ENCODE assay signal across 26 cellular contexts in genomic region chr17:68052810-68053209, GRCh38. TPM values are rescaled to one million over a fixed set of nuclear protein-coding genes. Genes with fewer than 3 reads are reported as not detected.
DNase-seq lines count a peak whose midpoint lies in the region; ATAC-seq, FAIRE-seq and TF ChIP-seq lines count a peak whose summit lies in the region.
"Had no signal": no experiment of that assay in that cellular context is flagged by ENCODE, and none has a peak within 500 bp of the region (broad histone marks: within the 10 kb centered on the region; RNA-seq: fewer than 3 reads in every experiment).

No MANE protein-coding gene starts in this region.

- 84% methylated on average over 14 of the region's 14 CpGs for WGBS in right cardiac atrium

- H2AFZ ChIP-seq in astrocyte (ENCODE audit: low read depth, low read length): no peak overlapping the region
- no peak overlapping the region for H2AFZ ChIP-seq in Karpas-422 (ENCODE audit: low read length)

- H3K9ac ChIP-seq in astrocyte (ENCODE audit: low read length): no peak overlapping the region
- H3K9ac ChIP-seq in subcutaneous abdominal adipose tissue (ENCODE audit: low read length in 5 of 5): no peak overlapping the region
- no peak overlapping the region for H3K9ac ChIP-seq in Karpas-422 (ENCODE audit: low read length)

- FAIRE-seq in astrocyte (lab: Jason Lieb, UNC): no peak
- FAIRE-seq: GM12878, urothelium cell line had no signal

- H3K4me1 ChIP-seq in astrocyte (ENCODE audit: insufficient read depth, low read length) (peaks cover 14% of the 10 kb centered on the region), right cardiac atrium (ENCODE audit: control insufficient read depth, insufficient read depth, low read length) (no peaks in the 10 kb centered on the region), subcutaneous abdominal adipose tissue (ENCODE audit: control insufficient read depth in 5 of 5, insufficient read depth in 5 of 5, low read length in 5 of 5) (peaks cover 11 to 29% (median 20%) of the 10 kb centered on the region in 5 donors), Karpas-422 (ENCODE audit: low read length) (no peaks in the 10 kb centered on the region)
- H3K4me1 ChIP-seq: HAP-1 had no signal

- peaks cover 2% of the 10 kb centered on the region for H3K36me3 Mint-ChIP-seq in astrocyte (ENCODE audit: low read depth, unreplicated experiment)
- H3K36me3 Mint-ChIP-seq: activated naive CD4-positive, alpha-beta T cell treated with anti-CD3 and anti-CD28 coated beads, Interleukin-2, amount 50 U/mL, for 24 hours; IgD-negative memory B cell had no signal

- H3K79me2 ChIP-seq in astrocyte (ENCODE audit: insufficient read depth, low read length) (no peaks in the 10 kb centered on the region), Karpas-422 (ENCODE audit: low read length) (no peaks in the 10 kb centered on the region)

- H3K9me3 ChIP-seq in astrocyte (ENCODE audit: insufficient read depth, low read depth, low read length): no peaks in the 10 kb centered on the region
- H3K9me3 ChIP-seq in right cardiac atrium (ENCODE audit: control insufficient read depth, low read length): no peaks in the 10 kb centered on the region
- H3K9me3 ChIP-seq in subcutaneous abdominal adipose tissue (ENCODE audit: control insufficient read depth in 5 of 5, low read length in 5 of 5): no peaks in the 10 kb centered on the region
- no peaks in the 10 kb centered on the region for H3K9me3 ChIP-seq in Karpas-422 (ENCODE audit: low read length)
- H3K9me3 ChIP-seq: HAP-1, stomach had no signal

- peak in 1 of 2 donors; percentile 38 for ATAC-seq in right cardiac atrium
- ATAC-seq: activated T-helper 17 cell treated with anti-CD3 and anti-CD28 coated beads, Interleukin-2, amount 50 U/mL, for 72 hours; GM12878 had no signal

- peak overlapping the region; percentile 93 for H3K27ac Mint-ChIP-seq in astrocyte (ENCODE audit: unreplicated experiment)
- H3K27ac Mint-ChIP-seq: activated naive CD4-positive, alpha-beta T cell treated with anti-CD3 and anti-CD28 coated beads, Interleukin-2, amount 50 U/mL, for 24 hours; activated T-helper 17 cell treated with anti-CD3 and anti-CD28 coated beads, Interleukin-2, amount 50 U/mL, for 72 hours; IgD-negative memory B cell had no signal

- TF ChIP-seq CTCF in AG10803 (conservative IDR thresholded peaks at IDR 0.05; ENCODE audit: low read length): no peak
- TF ChIP-seq CTCF in astrocyte (IDR thresholded peaks at IDR 0.05; ENCODE audit: insufficient read depth, low read depth, low read length): no peak

- H4K20me1 ChIP-seq in astrocyte (ENCODE audit: insufficient read depth, low read length) (no peaks in the 10 kb centered on the region), Karpas-422 (ENCODE audit: insufficient read depth, low read depth, low read length) (no peaks in the 10 kb centered on the region)

- H3K4me2 ChIP-seq in astrocyte (ENCODE audit: low read length) (no peak overlapping the region), Karpas-422 (ENCODE audit: low read depth, low read length, poor library complexity, severe bottlenecking) (no peak overlapping the region)

- H3K36me3 ChIP-seq in astrocyte (ENCODE audit: insufficient read depth, low read length): no peaks in the 10 kb centered on the region
- H3K36me3 ChIP-seq in subcutaneous abdominal adipose tissue (ENCODE audit: control insufficient read depth in 5 of 5, insufficient read depth in 5 of 5, low read length in 5 of 5): no peaks in the 10 kb centered on the region
- H3K36me3 ChIP-seq in Karpas-422 (ENCODE audit: insufficient read depth, low read length): no peaks in the 10 kb centered on the region
- H3K36me3 ChIP-seq: HAP-1, stomach had no signal

- H3K4me3 ChIP-seq in AG10803 (ENCODE audit: low read length) (no peak overlapping the region), astrocyte (ENCODE audit: insufficient read depth, low read depth, low read length) (no peak overlapping the region), right cardiac atrium (ENCODE audit: low read length) (no peak overlapping the region), subcutaneous abdominal adipose tissue (ENCODE audit: low read depth in 1 of 5, low read length in 5 of 5) (peak overlapping the region in 2 of 5 donors; percentile 8 to 32), Karpas-422 (ENCODE audit: low read length) (no peak overlapping the region)
- H3K4me3 ChIP-seq: GM12878, HAP-1, stomach had no signal

- no peak overlapping the region for H3K4me3 Mint-ChIP-seq in astrocyte (ENCODE audit: unreplicated experiment)
- H3K4me3 Mint-ChIP-seq: activated naive CD4-positive, alpha-beta T cell treated with anti-CD3 and anti-CD28 coated beads, Interleukin-2, amount 50 U/mL, for 24 hours; activated T-helper 17 cell treated with anti-CD3 and anti-CD28 coated beads, Interleukin-2, amount 50 U/mL, for 72 hours; dendritic cell treated with granulocyte-macrophage colony-stimulating factor and Interleukin-4, amounts not matched to agents 40 ng/mL and 50 ng/mL, for 4 days; nephron progenitor cell had no signal

- no peaks in the 10 kb centered on the region for H3K9me2 ChIP-seq in Karpas-422 (replicated peaks; ENCODE audit: insufficient read depth, low read length)

- H3K27me3 Mint-ChIP-seq in astrocyte (ENCODE audit: low read depth, unreplicated experiment): no peaks in the 10 kb centered on the region
- H3K27me3 Mint-ChIP-seq: activated naive CD4-positive, alpha-beta T cell treated with anti-CD3 and anti-CD28 coated beads, Interleukin-2, amount 50 U/mL, for 24 hours; activated T-helper 17 cell treated with anti-CD3 and anti-CD28 coated beads, Interleukin-2, amount 50 U/mL, for 72 hours; dendritic cell treated with granulocyte-macrophage colony-stimulating factor and Interleukin-4, amounts not matched to agents 40 ng/mL and 50 ng/mL, for 4 days; IgD-negative memory B cell had no signal

- DNase-seq in AG10803 (ENCODE audit: low read depth) (peak; percentile 52), astrocyte (ENCODE audit: low read depth) (no peak), right cardiac atrium (peak; percentile 39 to 69 (median 57)), Karpas-422 (no peak), DMS79 (lab: John Stamatoyannopoulos, UW) (no peak)
- DNase-seq in stimulated activated CD4-positive, alpha-beta T cell treated with anti-CD3 and anti-CD28 coated beads, Interleukin-4, amount 100 ng/mL, for 4 hours: no peak
- no peak for DNase-seq in activated CD4-positive, alpha-beta T cell treated with anti-CD3 and anti-CD28 coated beads for 4 hours
- DNase-seq: anterior cingulate cortex; C1 segment of cervical spinal cord; caudate nucleus; NCI-H1105 treated with DMSO at 0.1 percent for 48 hours; NCI-H2029 treated with DMSO at 0.1 percent for 48 hours; NCI-H2227 treated with DMSO at 0.1 percent for 48 hours; nephron progenitor cell; RPMI8226; stimulated activated CD4-positive, alpha-beta T cell treated with anti-CD3 and anti-CD28 coated beads, Interleukin-15, amount 100 ng/mL, for 24 hours; stomach; WERI-Rb-1 had no signal

- peak overlapping the region; percentile 62 for H3K27ac ChIP-seq in astrocyte (ENCODE audit: low read depth, low read length)
- peak overlapping the region; percentile 89 for H3K27ac ChIP-seq in right cardiac atrium (ENCODE audit: low read length)
- peak overlapping the region; percentile 41 for H3K27ac ChIP-seq in subcutaneous abdominal adipose tissue (ENCODE audit: low read depth, low read length)
- no peak overlapping the region for H3K27ac ChIP-seq in Karpas-422 (ENCODE audit: low read length)
- H3K27ac ChIP-seq: WERI-Rb-1 had no signal

- intact Hi-C loops in right cardiac atrium (cut with DNase I): no loop called here

- no peaks in the 10 kb centered on the region for H3K9me3 Mint-ChIP-seq in astrocyte (ENCODE audit: unreplicated experiment)
- H3K9me3 Mint-ChIP-seq: activated naive CD4-positive, alpha-beta T cell treated with anti-CD3 and anti-CD28 coated beads, Interleukin-2, amount 50 U/mL, for 24 hours; activated T-helper 17 cell treated with anti-CD3 and anti-CD28 coated beads, Interleukin-2, amount 50 U/mL, for 72 hours; dendritic cell treated with granulocyte-macrophage colony-stimulating factor and Interleukin-4, amounts not matched to agents 40 ng/mL and 50 ng/mL, for 4 days; IgD-negative memory B cell had no signal

- H3K4me1 Mint-ChIP-seq in astrocyte (ENCODE audit: low read depth, unreplicated experiment): peaks cover 14% of the 10 kb centered on the region
- H3K4me1 Mint-ChIP-seq: activated T-helper 17 cell treated with anti-CD3 and anti-CD28 coated beads, Interleukin-2, amount 50 U/mL, for 72 hours had no signal

- H3K27me3 ChIP-seq in astrocyte (ENCODE audit: insufficient read depth, low read length): no peaks in the 10 kb centered on the region
- no peaks in the 10 kb centered on the region for H3K27me3 ChIP-seq in right cardiac atrium (ENCODE audit: control insufficient read depth, insufficient read depth)
- H3K27me3 ChIP-seq in subcutaneous abdominal adipose tissue (ENCODE audit: control insufficient read depth in 5 of 5, insufficient read depth in 4 of 5, low read length in 5 of 5): no peaks in the 10 kb centered on the region
- no peaks in the 10 kb centered on the region for H3K27me3 ChIP-seq in Karpas-422 (ENCODE audit: low read length)
- H3K27me3 ChIP-seq: stomach had no signal

RNA-seq across cellular contexts. Expression of gene KPNA2, which starts 17.3 kb away (rescaled TPM):
- total RNA-seq in astrocyte: 183 and 208 TPM in 2 replicates
- total RNA-seq in right cardiac atrium: 10 to 100 TPM; 16.7 to 29.5 (median 22.6) TPM
- 16.5 TPM for polyA plus RNA-seq in right cardiac atrium
- total RNA-seq in Karpas-422 (2014; rRNA removed; shearing (Covaris generic); ENCODE audit: low replicate concordance): 144 and 170 TPM in 2 replicates

RNA-seq across cellular contexts. Expression of gene C17orf58, which starts 56.5 kb away (rescaled TPM):
- total RNA-seq in astrocyte (8.5 and 9.2 TPM in 2 replicates), right cardiac atrium (1 to 10 TPM; 5.9 to 7.4 (median 6.9) TPM)
- 12.0 TPM for polyA plus RNA-seq in right cardiac atrium
- total RNA-seq in Karpas-422 (2014; rRNA removed; shearing (Covaris generic); ENCODE audit: low replicate concordance): 51.0 and 52.9 TPM in 2 replicates

Comparison
In these comparisons a context has a peak if more than half of its experiments do, and no peak if none do; other contexts are left out.
1. DNase-seq: peak in AG10803 (single experiment) and right cardiac atrium (3 of 3); none in astrocyte (single experiment), stimulated activated CD4-positive, alpha-beta T cell treated with anti-CD3 and anti-CD28 coated beads, Interleukin-4, amount 100 ng/mL, for 4 hours (0 of 2), activated CD4-positive, alpha-beta T cell treated with anti-CD3 and anti-CD28 coated beads for 4 hours (0 of 2), Karpas-422 (single experiment) and DMS79 (single experiment).